Comparison of ENCODE assay signal across 1 cellular context in genomic region chr16:58002411-58002790, GRCh38.
TF ChIP-seq lines count a peak whose summit lies in the region.

No MANE protein-coding gene starts in this region.

TF ChIP-seq in HepG2, 621 proteins besides CTCF, POLR2A, EP300 and RAD21:
- no peak for TF ChIP-seq U2AF2 (IDR thresholded peaks at IDR 0.05; ENCODE audit: low read depth, low read length)
TF ChIP-seq in HepG2: peak in this region for 0.
